Comparison of ENCODE assay signal across 16 cellular contexts in the genomic region with DNA sequence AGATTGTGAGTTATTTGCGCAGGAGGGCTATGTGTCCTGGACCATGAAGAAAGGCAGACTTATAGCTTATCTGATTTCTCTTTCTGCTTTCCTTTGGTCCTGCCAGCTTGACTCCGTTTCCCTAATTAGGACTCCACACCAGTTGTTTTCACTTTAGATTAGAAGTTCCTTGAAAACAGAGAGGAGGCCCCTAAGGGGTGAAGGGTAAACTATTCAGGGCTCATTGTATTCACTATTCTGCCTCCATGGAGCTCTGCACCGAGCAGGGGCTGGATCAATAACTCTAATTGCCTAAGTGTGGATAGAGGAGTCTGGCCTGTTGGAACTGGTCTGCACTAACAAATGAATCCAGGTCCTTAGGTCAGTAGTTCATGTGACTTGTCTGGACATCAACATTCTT. TPM values are rescaled to one million over a fixed set of nuclear protein-coding genes. Genes with fewer than 3 reads are reported as not detected.
A peak's percentile ranks its signal among the peaks of the same experiment; 100 is the strongest.
DNase-seq lines count a peak whose midpoint lies in the region; TF ChIP-seq lines count a peak whose summit lies in the region.
"Had no signal": no experiment of that assay in that cellular context is flagged by ENCODE, and none has a peak within 500 bp of the region (broad histone marks: within the 10 kb centered on the region; RNA-seq: fewer than 3 reads in every experiment).

No MANE protein-coding gene starts in this region.

- no peaks in the 10 kb centered on the region for H3K36me3 ChIP-seq in endodermal cell (ENCODE audit: control insufficient read depth, insufficient read depth, low read length)
- H3K36me3 ChIP-seq in neural progenitor cell, result no peaks in the 10 kb centered on the region

- no peak overlapping the region for H3K4me3 Mint-ChIP-seq in endodermal cell
- no peak overlapping the region for H3K4me3 Mint-ChIP-seq in neural progenitor cell
- H3K4me3 Mint-ChIP-seq: CD4-positive, alpha-beta T cell; H9 had no signal

- peak overlapping the region; percentile 24 for H3K4me3 ChIP-seq in endodermal cell (ENCODE audit: low read length)
- H3K4me3 ChIP-seq in neural progenitor cell, result no peak overlapping the region
- H3K4me3 ChIP-seq: A549, GM12878 had no signal

- H3K9ac ChIP-seq in endodermal cell (ENCODE audit: extremely low read depth, low read length, poor library complexity, severe bottlenecking), result no peak overlapping the region
- no peak overlapping the region for H3K9ac ChIP-seq in neural progenitor cell

- H3K27ac Mint-ChIP-seq in endodermal cell, result peak overlapping the region; percentile 52
- H3K27ac Mint-ChIP-seq in neural progenitor cell, result peak overlapping the region; percentile 37
- H3K27ac Mint-ChIP-seq: CD4-positive, alpha-beta T cell had no signal

- 64 to 75% methylated on average over 2 to 3 of the region's 3 CpGs for WGBS in endodermal cell (ENCODE audit: insufficient coverage in 1 of 2, insufficient read length in 1 of 2), 2 experiments

- no peaks in the 10 kb centered on the region for H3K79me2 ChIP-seq in neural progenitor cell (ENCODE audit: low read depth)

- no peak overlapping the region for H2AFZ ChIP-seq in neural progenitor cell (replicated peaks)

- H3K27me3 Mint-ChIP-seq in endodermal cell (ENCODE audit: insufficient read depth) (no peaks in the 10 kb centered on the region), neural progenitor cell (ENCODE audit: insufficient read depth, low read depth) (no peaks in the 10 kb centered on the region)
- H3K27me3 Mint-ChIP-seq: CD4-positive, alpha-beta T cell had no signal

- H3F3A ChIP-seq in neural progenitor cell (ENCODE audit: low read depth), result peaks cover 39% of the 10 kb centered on the region

- peak overlapping the region; percentile 65 for H3K4me2 ChIP-seq in neural progenitor cell
- H3K4me2 ChIP-seq: A549 had no signal

- no peaks in the 10 kb centered on the region for H3K9me3 ChIP-seq in endodermal cell (ENCODE audit: control insufficient read depth, low read length)
- H3K9me3 ChIP-seq in neural progenitor cell (ENCODE audit: low read depth), result no peaks in the 10 kb centered on the region
- H3K9me3 ChIP-seq: A549 had no signal

- TF ChIP-seq CTCF in endodermal cell (conservative IDR thresholded peaks at IDR 0.05) (no peak), neural progenitor cell (IDR thresholded peaks at IDR 0.05) (no peak)

- H3K4me1 Mint-ChIP-seq in endodermal cell (peaks cover 32% of the 10 kb centered on the region), neural progenitor cell (peaks cover 31% of the 10 kb centered on the region)

- peaks cover 4% of the 10 kb centered on the region for H3K9me3 Mint-ChIP-seq in endodermal cell
- H3K9me3 Mint-ChIP-seq in neural progenitor cell, result no peaks in the 10 kb centered on the region
- H3K9me3 Mint-ChIP-seq: CD4-positive, alpha-beta T cell; H9 had no signal

- DNase-seq in NCI-H146 (lab: John Stamatoyannopoulos, UW), result peak; percentile 35
- DNase-seq in NCI-H146 treated with DMSO at 0.1 percent for 48 hours (lab: John Stamatoyannopoulos, UW; ENCODE audit: unreplicated experiment), result no peak
- no peak for DNase-seq in endodermal cell
- DNase-seq in neural progenitor cell (ENCODE audit: low spot score), result peak; percentile 62
- no peak for DNase-seq in NCI-H1694 (lab: John Stamatoyannopoulos, UW)
- DNase-seq in DMS153 treated with DMSO at 0.1 percent for 48 hours (lab: John Stamatoyannopoulos, UW; ENCODE audit: unreplicated experiment), result no peak
- DNase-seq in T-helper 9 cell, result no peak
- DNase-seq: AML-193; CD4-positive, alpha-beta T cell; DMS153; DMS79 treated with DMSO at 0.1 percent for 48 hours; H9 had no signal

- H4K20me1 ChIP-seq in neural progenitor cell (ENCODE audit: low read depth), result no peaks in the 10 kb centered on the region

- H3K4me1 ChIP-seq in endodermal cell (ENCODE audit: control insufficient read depth, insufficient read depth, low read length) (peaks cover 12% of the 10 kb centered on the region), neural progenitor cell (peaks cover 40% of the 10 kb centered on the region)
- H3K4me1 ChIP-seq: A549 had no signal

- no peak overlapping the region for H3K27ac ChIP-seq in endodermal cell (ENCODE audit: low read depth, low read length)
- no peak overlapping the region for H3K27ac ChIP-seq in neural progenitor cell
- H3K27ac ChIP-seq: 22Rv1, A549, C4-2B had no signal

- H3K27me3 ChIP-seq in endodermal cell (ENCODE audit: control insufficient read depth, insufficient read depth, low read length, poor library complexity, severe bottlenecking), result no peaks in the 10 kb centered on the region
- H3K27me3 ChIP-seq in neural progenitor cell, result no peaks in the 10 kb centered on the region

- H3K36me3 Mint-ChIP-seq in endodermal cell (ENCODE audit: low read depth) (no peaks in the 10 kb centered on the region), neural progenitor cell (no peaks in the 10 kb centered on the region)

RNA-seq across cellular contexts. Expression of gene SKA1, which starts 36.2 kb away (rescaled TPM):
- total RNA-seq in endodermal cell (10 to 100 TPM; 26.4 to 70.0 TPM), neural progenitor cell (ENCODE audit: low replicate concordance) (31.4 and 57.2 TPM in 2 replicates)
- polyA plus RNA-seq in endodermal cell (2013, experiment 1 of 2), result 23.4 TPM
- polyA plus RNA-seq in endodermal cell (2013, experiment 2 of 2), result 22.7 TPM

RNA-seq across cellular contexts. Expression of gene CXXC1, which starts 51.2 kb away (rescaled TPM):
- 100 to 1,000 TPM in 1 of 2 donors, 10 to 100 TPM in 1; 93.1 to 102 TPM for total RNA-seq in endodermal cell
- 65.0 TPM for polyA plus RNA-seq in endodermal cell (2013, experiment 1 of 2)
- 62.4 TPM for polyA plus RNA-seq in endodermal cell (2013, experiment 2 of 2)
- total RNA-seq in neural progenitor cell (ENCODE audit: low replicate concordance), result 35.0 and 52.9 TPM in 2 replicates

RNA-seq across cellular contexts. Expression of gene MBD1, which starts 57.4 kb away (rescaled TPM):
- total RNA-seq in endodermal cell (10 to 100 TPM; 77.1 to 79.6 TPM), neural progenitor cell (ENCODE audit: low replicate concordance) (32.7 and 58.8 TPM in 2 replicates)
- polyA plus RNA-seq in endodermal cell (2013, experiment 1 of 2), result 56.2 TPM
- polyA plus RNA-seq in endodermal cell (2013, experiment 2 of 2), result 45.2 TPM

Comparison
In these comparisons a context has a peak if more than half of its experiments do, and no peak if none do; other contexts are left out.
1. DNase-seq: peak in NCI-H146 (single experiment) and neural progenitor cell (single experiment); none in NCI-H146 treated with DMSO at 0.1 percent for 48 hours (single experiment), endodermal cell (single experiment), NCI-H1694 (single experiment), DMS153 treated with DMSO at 0.1 percent for 48 hours (single experiment) and T-helper 9 cell (single experiment).